In the genomic region with DNA sequence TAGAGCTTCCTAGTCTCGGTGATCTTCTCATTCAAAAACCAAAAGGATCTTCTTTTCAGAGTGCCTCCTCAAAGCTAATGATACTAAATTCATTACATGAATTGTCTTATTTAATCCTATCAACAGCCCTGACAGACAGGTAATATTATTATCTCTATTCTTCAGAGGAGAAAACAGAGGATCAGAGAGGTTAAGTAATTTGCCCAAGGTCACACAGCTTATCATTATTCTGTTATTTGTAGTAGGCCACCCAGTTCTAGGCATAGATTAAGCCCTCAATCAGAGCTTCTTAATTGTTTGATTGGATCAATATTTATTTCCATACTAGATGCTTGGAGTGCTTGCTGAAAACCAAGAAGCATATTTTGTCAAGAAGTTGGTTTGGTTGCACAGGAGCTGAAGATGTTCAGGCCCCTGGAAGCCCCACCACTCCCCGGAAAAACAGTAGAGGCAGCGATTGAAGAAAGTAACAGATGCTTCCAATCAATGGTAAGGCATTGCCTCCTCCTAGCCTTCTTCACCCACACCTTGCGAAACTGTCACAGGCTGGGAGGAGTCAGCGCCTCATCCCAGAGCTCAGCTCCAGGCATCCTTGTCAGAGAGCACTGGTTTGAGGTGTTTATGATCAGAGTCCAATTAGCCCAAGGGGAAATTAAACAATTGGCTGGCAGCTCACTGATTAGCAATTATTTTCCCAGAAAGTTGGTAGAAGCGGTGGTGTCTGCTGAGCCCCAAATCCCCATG, we compare ENCODE assay signal across 17 cellular contexts.
DNase-seq lines count a peak whose midpoint lies in the region; ATAC-seq and TF ChIP-seq lines count a peak whose summit lies in the region.
"Had no signal": no experiment of that assay in that cellular context is flagged by ENCODE, and none has a peak within 500 bp of the region (broad histone marks: within the 10 kb centered on the region; RNA-seq: fewer than 3 reads in every experiment).

No MANE protein-coding gene starts in this region.

- no peaks in the 10 kb centered on the region for H3K79me2 ChIP-seq in mammary epithelial cell (ENCODE audit: insufficient read depth, low read length)
- no peaks in the 10 kb centered on the region for H3K79me2 ChIP-seq in mesendoderm (ENCODE audit: control insufficient read depth, insufficient read depth, low read length)

- no peak overlapping the region for H3K56ac ChIP-seq in mesendoderm (ENCODE audit: low read length)

- dilution Hi-C loops in mammary epithelial cell (cut with HindIII; ENCODE audit: low sequenced_read_pairs) = no loop called here

- H3K36me3 ChIP-seq in mammary epithelial cell (ENCODE audit: insufficient read depth, low read length) (no peaks in the 10 kb centered on the region), WERI-Rb-1 (no peaks in the 10 kb centered on the region), mesendoderm (ENCODE audit: control insufficient read depth, insufficient read depth, low read length) (no peaks in the 10 kb centered on the region)
- H3K36me3 ChIP-seq: BLaER1 had no signal

- TF ChIP-seq CTCF in MCF 10A (IDR thresholded peaks at IDR 0.05; ENCODE audit: unreplicated experiment) (no peak), mammary epithelial cell (conservative IDR thresholded peaks at IDR 0.05 in 1 of 2, IDR thresholded peaks at IDR 0.05 in 1 of 2; ENCODE audit: extremely low read depth in 1 of 2, insufficient read depth in 1 of 2, low read depth in 1 of 2, low read length in 2 of 2) (no peak), WERI-Rb-1 (IDR thresholded peaks at IDR 0.05; ENCODE audit: low read depth, low read length) (no peak)

- H2BK15ac ChIP-seq in mesendoderm (replicated peaks; ENCODE audit: low read depth) = no peak overlapping the region

- no peaks in the 10 kb centered on the region for H3K79me1 ChIP-seq in mesendoderm (ENCODE audit: low read length)

- H3K27me3 ChIP-seq in mammary epithelial cell (ENCODE audit: insufficient read depth, low read length) (no peaks in the 10 kb centered on the region), WERI-Rb-1 (ENCODE audit: insufficient read depth, low read depth, severe bottlenecking) (no peaks in the 10 kb centered on the region), mesendoderm (ENCODE audit: insufficient read depth, low read length, poor library complexity) (no peaks in the 10 kb centered on the region)
- H3K27me3 ChIP-seq: BLaER1 had no signal

- no peak overlapping the region for H3K18ac ChIP-seq in mesendoderm (ENCODE audit: low read length)

- no peak overlapping the region for H3K4me3 Mint-ChIP-seq in MCF 10A (ENCODE audit: unreplicated experiment)
- H3K4me3 Mint-ChIP-seq: CD8-positive, alpha-beta memory T cell; GM23338; H9; IgD-negative memory B cell had no signal

- H3K36me3 Mint-ChIP-seq in MCF 10A (ENCODE audit: insufficient read depth, unreplicated experiment) = no peaks in the 10 kb centered on the region
- H3K36me3 Mint-ChIP-seq: CD8-positive, alpha-beta memory T cell; IgD-negative memory B cell had no signal

- POLR2A ChIA-PET in MCF 10A (lab: Yijun Ruan, JAX) = interaction anchor here (0.6 kb wide), 2 partner anchors 61 to 445 kb away, joined by 3 to 4 read pairs; no protein-coding TSS in a partner anchor

- BruUV-seq in MCF 10A (replicated peaks; lab: Mats Ljungman, UMichigan) (no TSS peak), mammary epithelial cell (replicated peaks; lab: Mats Ljungman, UMichigan) (no TSS peak)

- 97% methylated on average over 6 of the region's 6 CpGs for WGBS in mammary epithelial cell (ENCODE audit: low coverage, missing lambda C conversion rate)
- no CpG with 5 or more reads among the region's 6 CpGs for WGBS in mesendoderm (ENCODE audit: extremely low coverage, insufficient coverage, low lambda C conversion rate)

- no peak overlapping the region for H3K4me3 ChIP-seq in mammary epithelial cell (replicated peaks in 1 of 3; ENCODE audit: insufficient read depth in 1 of 3, low read depth in 2 of 3, low read length in 3 of 3)
- no peak overlapping the region for H3K4me3 ChIP-seq in WERI-Rb-1 (ENCODE audit: low read depth, low read length)
- no peak overlapping the region for H3K4me3 ChIP-seq in mesendoderm (ENCODE audit: low read length)
- H3K4me3 ChIP-seq: BLaER1, GM23338 had no signal

- H3K9ac ChIP-seq in mammary epithelial cell (ENCODE audit: insufficient read depth, low read length) = no peak overlapping the region
- no peak overlapping the region for H3K9ac ChIP-seq in mesendoderm (ENCODE audit: low read length)
- H3K9ac ChIP-seq: BLaER1 had no signal

- H2BK5ac ChIP-seq in mesendoderm (ENCODE audit: low read length) = no peak overlapping the region

- H2AFZ ChIP-seq in mammary epithelial cell (ENCODE audit: low read depth, low read length) = no peak overlapping the region
- H2AFZ ChIP-seq: GM23338 had no signal

- no peak overlapping the region for H3K27ac Mint-ChIP-seq in MCF 10A (ENCODE audit: low read depth, unreplicated experiment)
- H3K27ac Mint-ChIP-seq: CD8-positive, alpha-beta memory T cell; GM23338; H9 had no signal

- no peak for ATAC-seq in GM18907 (IDR thresholded peaks at IDR 0.05; ENCODE audit: unreplicated experiment)
- ATAC-seq in GM21360 (IDR thresholded peaks at IDR 0.05; ENCODE audit: unreplicated experiment) = no peak
- ATAC-seq: GM23338 had no signal

- H3K27me3 Mint-ChIP-seq in MCF 10A (ENCODE audit: insufficient read depth, unreplicated experiment) = no peaks in the 10 kb centered on the region
- H3K27me3 Mint-ChIP-seq: CD8-positive, alpha-beta memory T cell had no signal

- intact Hi-C loops in MCF 10A (cut with micrococcal nuclease) = no loop called here
- intact Hi-C loops in mammary epithelial cell (cut with micrococcal nuclease) = no loop called here

- no peak overlapping the region for H2BK120ac ChIP-seq in mesendoderm (ENCODE audit: low read depth, low read length)

- no peak overlapping the region for H4K8ac ChIP-seq in mesendoderm (ENCODE audit: low read depth, low read length)

- CTCF ChIA-PET in MCF 10A (lab: Yijun Ruan, JAX) = interaction anchor here (0.5 to 1.1 kb wide), 5 partner anchors 17 to 600 kb away, joined by 3 to 5 read pairs (median 3); no protein-coding TSS in a partner anchor
- CTCF ChIA-PET in mammary epithelial cell (lab: Charles Lee; ENCODE audit: low non-redundant PET) = no interaction called here

- H3K4me1 ChIP-seq in mammary epithelial cell (ENCODE audit: insufficient read depth, low read length) (no peaks in the 10 kb centered on the region), mesendoderm (ENCODE audit: control insufficient read depth, low read depth, low read length) (no peaks in the 10 kb centered on the region)
- H3K4me1 ChIP-seq: BLaER1 had no signal

- H3K9me3 ChIP-seq in mammary epithelial cell (replicated peaks; ENCODE audit: insufficient read depth, low read length) (no peaks in the 10 kb centered on the region), WERI-Rb-1 (ENCODE audit: severe bottlenecking) (no peaks in the 10 kb centered on the region)
- H3K9me3 ChIP-seq: BLaER1, Caco-2 had no signal

- in situ Hi-C loops in mammary epithelial cell (cut with MboI; ENCODE audit: low sequenced_read_pairs in 2 of 2) = no loop called here

- no peak overlapping the region for H2AK5ac ChIP-seq in mesendoderm (ENCODE audit: low read length)

- H4K20me1 ChIP-seq in mammary epithelial cell (ENCODE audit: insufficient read depth, low read length) = no peaks in the 10 kb centered on the region
- H4K20me1 ChIP-seq: BLaER1 had no signal

- no peaks in the 10 kb centered on the region for H3K4me1 Mint-ChIP-seq in MCF 10A (ENCODE audit: insufficient read depth, unreplicated experiment)
- H3K4me1 Mint-ChIP-seq: CD8-positive, alpha-beta memory T cell had no signal

- no peak overlapping the region for H4K5ac ChIP-seq in mesendoderm (ENCODE audit: low read length)

- no peak overlapping the region for H3K23ac ChIP-seq in mesendoderm (ENCODE audit: low read length)

- no peak overlapping the region for H3K4ac ChIP-seq in mesendoderm (ENCODE audit: low read depth, low read length)

- H3K4me2 ChIP-seq in mammary epithelial cell (ENCODE audit: insufficient read depth, low read depth, low read length) (no peak overlapping the region), mesendoderm (ENCODE audit: low read length) (no peak overlapping the region)
- H3K4me2 ChIP-seq: BLaER1, GM23338 had no signal

- DNase-seq in MCF 10A (ENCODE audit: unreplicated experiment) (peak; percentile 3), mammary epithelial cell (no peak), WERI-Rb-1 (no peak), mesendoderm (peak; percentile 27), GM19240 (ENCODE audit: insufficient read length, low spot score) (no peak)
- DNase-seq: 8988T; AML-193; Caco-2; CD8-positive, alpha-beta memory T cell; DND-41; GF-D8; H9 had no signal

- H3K9me3 Mint-ChIP-seq in MCF 10A (ENCODE audit: unreplicated experiment) = no peaks in the 10 kb centered on the region
- H3K9me3 Mint-ChIP-seq: CD8-positive, alpha-beta memory T cell; GM23338; H9; IgD-negative memory B cell had no signal

- H3K27ac ChIP-seq in mammary epithelial cell (ENCODE audit: insufficient read depth, low read depth, low read length) (no peak overlapping the region), WERI-Rb-1 (peak overlapping the region; percentile 77), mesendoderm (ENCODE audit: low read depth, low read length) (no peak overlapping the region)
- H3K27ac ChIP-seq: BLaER1 had no signal

Comparison
In these comparisons a context has a peak if more than half of its experiments do, and no peak if none do; other contexts are left out.
1. DNase-seq: peak in MCF 10A (single experiment) and mesendoderm (single experiment); none in mammary epithelial cell (single experiment), WERI-Rb-1 (single experiment) and GM19240 (single experiment).